Comparison of ENCODE assay signal across 1 cellular context in the genomic region with DNA sequence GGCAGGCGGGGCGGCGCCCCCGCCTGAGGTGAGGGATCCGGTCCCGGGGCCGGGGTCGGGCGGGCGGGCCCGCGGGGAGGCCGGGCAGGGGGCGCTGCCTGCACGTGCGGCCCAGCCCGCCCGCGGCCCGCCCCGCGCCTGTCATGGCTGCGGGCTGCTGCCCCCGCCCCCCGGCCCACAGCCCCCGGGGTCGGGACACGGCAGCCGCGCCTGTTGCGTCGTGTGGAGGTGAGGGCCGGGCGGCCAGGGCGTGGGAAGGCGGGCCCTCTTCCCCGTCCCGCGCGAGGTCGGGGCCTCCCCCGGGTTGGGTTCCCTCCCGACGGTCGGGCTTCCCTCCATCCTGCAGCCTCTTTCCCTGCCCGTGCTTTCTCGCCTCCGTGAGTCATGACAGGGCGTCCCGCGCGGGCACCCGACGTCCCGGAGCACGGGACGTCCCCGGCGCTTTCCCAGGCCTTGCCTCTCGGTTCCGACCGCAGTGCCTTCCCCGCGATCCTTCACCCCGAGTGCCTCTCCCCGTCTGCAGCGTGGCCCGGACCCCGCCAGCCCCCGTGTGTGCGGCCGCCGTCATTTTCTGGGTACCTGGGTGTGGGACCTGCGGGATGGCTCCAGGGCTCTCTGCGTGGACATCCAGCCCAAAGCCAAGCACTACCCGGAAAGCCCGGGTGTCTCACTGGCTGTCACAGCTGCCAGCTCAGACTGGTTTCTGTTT.
TF ChIP-seq lines count a peak whose summit lies in the region.

No MANE protein-coding gene starts in this region.

TF ChIP-seq in HepG2, 621 proteins besides CTCF, POLR2A, EP300 and RAD21 (continued from another document and continues in another):
- peak; percentile 82; the same call in 1 of the 2 replicates for TF ChIP-seq ZNF891 (CRISPR knock-in tag; IDR thresholded peaks at IDR 0.05)
- TF ChIP-seq KLF6 (CRISPR knock-in tag; IDR thresholded peaks at IDR 0.05): 0 out of 2 replicates have a peak, but pooled peaks have one; percentile 24
- no peak for TF ChIP-seq TCF12 (IDR thresholded peaks at IDR 0.05)
- no peak for TF ChIP-seq TCF12 (CRISPR knock-in tag; IDR thresholded peaks at IDR 0.05)
- TF ChIP-seq, protein P1, sequence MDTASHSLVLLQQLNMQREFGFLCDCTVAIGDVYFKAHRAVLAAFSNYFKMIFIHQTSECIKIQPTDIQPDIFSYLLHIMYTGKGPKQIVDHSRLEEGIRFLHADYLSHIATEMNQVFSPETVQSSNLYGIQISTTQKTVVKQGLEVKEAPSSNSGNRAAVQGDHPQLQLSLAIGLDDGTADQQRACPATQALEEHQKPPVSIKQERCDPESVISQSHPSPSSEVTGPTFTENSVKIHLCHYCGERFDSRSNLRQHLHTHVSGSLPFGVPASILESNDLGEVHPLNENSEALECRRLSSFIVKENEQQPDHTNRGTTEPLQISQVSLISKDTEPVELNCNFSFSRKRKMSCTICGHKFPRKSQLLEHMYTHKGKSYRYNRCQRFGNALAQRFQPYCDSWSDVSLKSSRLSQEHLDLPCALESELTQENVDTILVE (CRISPR knock-in tag; IDR thresholded peaks at IDR 0.05): no peak; the same call in 1 of the 2 replicates
- no peak for TF ChIP-seq ZNF350 (CRISPR knock-in tag; IDR thresholded peaks at IDR 0.05; ENCODE audit: borderline replicate concordance, low read depth)
- TF ChIP-seq FOXK1 (CRISPR knock-in tag; IDR thresholded peaks at IDR 0.05; ENCODE audit: borderline replicate concordance, low read depth): no peak
- peak; percentile 46; the same call in 1 of the 2 replicates for TF ChIP-seq MXD4 (CRISPR knock-in tag; IDR thresholded peaks at IDR 0.05)
- TF ChIP-seq XRCC5 (optimal IDR thresholded peaks at IDR 0.05; ENCODE audit: low read length): peak; percentile 41
- no peak for TF ChIP-seq JUNB (CRISPR knock-in tag; IDR thresholded peaks at IDR 0.05; ENCODE audit: borderline replicate concordance)
- TF ChIP-seq HDAC1 (CRISPR knock-in tag; IDR thresholded peaks at IDR 0.05): peak; percentile 64
- TF ChIP-seq, protein P2, sequence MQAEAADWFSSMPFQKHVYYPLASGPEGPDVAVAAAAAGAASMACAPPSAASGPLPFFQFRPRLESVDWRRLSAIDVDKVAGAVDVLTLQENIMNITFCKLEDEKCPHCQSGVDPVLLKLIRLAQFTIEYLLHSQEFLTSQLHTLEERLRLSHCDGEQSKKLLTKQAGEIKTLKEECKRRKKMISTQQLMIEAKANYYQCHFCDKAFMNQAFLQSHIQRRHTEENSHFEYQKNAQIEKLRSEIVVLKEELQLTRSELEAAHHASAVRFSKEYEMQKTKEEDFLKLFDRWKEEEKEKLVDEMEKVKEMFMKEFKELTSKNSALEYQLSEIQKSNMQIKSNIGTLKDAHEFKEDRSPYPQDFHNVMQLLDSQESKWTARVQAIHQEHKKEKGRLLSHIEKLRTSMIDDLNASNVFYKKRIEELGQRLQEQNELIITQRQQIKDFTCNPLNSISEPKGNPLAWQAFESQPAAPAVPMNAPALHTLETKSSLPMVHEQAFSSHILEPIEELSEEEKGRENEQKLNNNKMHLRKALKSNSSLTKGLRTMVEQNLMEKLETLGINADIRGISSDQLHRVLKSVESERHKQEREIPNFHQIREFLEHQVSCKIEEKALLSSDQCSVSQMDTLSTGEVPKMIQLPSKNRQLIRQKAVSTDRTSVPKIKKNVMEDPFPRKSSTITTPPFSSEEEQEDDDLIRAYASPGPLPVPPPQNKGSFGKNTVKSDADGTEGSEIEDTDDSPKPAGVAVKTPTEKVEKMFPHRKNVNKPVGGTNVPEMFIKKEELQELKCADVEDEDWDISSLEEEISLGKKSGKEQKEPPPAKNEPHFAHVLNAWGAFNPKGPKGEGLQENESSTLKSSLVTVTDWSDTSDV (CRISPR knock-in tag; IDR thresholded peaks at IDR 0.05): 0 out of 2 replicates have a peak, but pooled peaks have one; percentile 86
- TF ChIP-seq, protein P3, sequence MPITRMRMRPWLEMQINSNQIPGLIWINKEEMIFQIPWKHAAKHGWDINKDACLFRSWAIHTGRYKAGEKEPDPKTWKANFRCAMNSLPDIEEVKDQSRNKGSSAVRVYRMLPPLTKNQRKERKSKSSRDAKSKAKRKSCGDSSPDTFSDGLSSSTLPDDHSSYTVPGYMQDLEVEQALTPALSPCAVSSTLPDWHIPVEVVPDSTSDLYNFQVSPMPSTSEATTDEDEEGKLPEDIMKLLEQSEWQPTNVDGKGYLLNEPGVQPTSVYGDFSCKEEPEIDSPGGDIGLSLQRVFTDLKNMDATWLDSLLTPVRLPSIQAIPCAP (CRISPR knock-in tag; IDR thresholded peaks at IDR 0.05; ENCODE audit: low read depth): 0 out of 2 replicates have a peak, but pooled peaks have one; percentile 72
- TF ChIP-seq YY1 (IDR thresholded peaks at IDR 0.05; ENCODE audit: insufficient read depth, insufficient replicate concordance, low read depth, low read length): peak; percentile 80
- peak; percentile 85; the same call in 1 of the 2 replicates for TF ChIP-seq KMT2A (CRISPR knock-in tag; IDR thresholded peaks at IDR 0.05)
- TF ChIP-seq, protein P4, sequence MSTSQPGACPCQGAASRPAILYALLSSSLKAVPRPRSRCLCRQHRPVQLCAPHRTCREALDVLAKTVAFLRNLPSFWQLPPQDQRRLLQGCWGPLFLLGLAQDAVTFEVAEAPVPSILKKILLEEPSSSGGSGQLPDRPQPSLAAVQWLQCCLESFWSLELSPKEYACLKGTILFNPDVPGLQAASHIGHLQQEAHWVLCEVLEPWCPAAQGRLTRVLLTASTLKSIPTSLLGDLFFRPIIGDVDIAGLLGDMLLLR (CRISPR knock-in tag; IDR thresholded peaks at IDR 0.05): peak; percentile 30; the same call in 1 of the 2 replicates
- TF ChIP-seq FOXO1 (CRISPR knock-in tag; IDR thresholded peaks at IDR 0.05): peak; percentile 37; the same call in 1 of the 2 replicates
- no peak for TF ChIP-seq RNF2 (conservative IDR thresholded peaks at IDR 0.05; ENCODE audit: low read depth)
- TF ChIP-seq ESRRA (CRISPR knock-in tag; IDR thresholded peaks at IDR 0.05; ENCODE audit: low read depth): peak; percentile 38; the same call in 1 of the 2 replicates
- TF ChIP-seq, protein P5, sequence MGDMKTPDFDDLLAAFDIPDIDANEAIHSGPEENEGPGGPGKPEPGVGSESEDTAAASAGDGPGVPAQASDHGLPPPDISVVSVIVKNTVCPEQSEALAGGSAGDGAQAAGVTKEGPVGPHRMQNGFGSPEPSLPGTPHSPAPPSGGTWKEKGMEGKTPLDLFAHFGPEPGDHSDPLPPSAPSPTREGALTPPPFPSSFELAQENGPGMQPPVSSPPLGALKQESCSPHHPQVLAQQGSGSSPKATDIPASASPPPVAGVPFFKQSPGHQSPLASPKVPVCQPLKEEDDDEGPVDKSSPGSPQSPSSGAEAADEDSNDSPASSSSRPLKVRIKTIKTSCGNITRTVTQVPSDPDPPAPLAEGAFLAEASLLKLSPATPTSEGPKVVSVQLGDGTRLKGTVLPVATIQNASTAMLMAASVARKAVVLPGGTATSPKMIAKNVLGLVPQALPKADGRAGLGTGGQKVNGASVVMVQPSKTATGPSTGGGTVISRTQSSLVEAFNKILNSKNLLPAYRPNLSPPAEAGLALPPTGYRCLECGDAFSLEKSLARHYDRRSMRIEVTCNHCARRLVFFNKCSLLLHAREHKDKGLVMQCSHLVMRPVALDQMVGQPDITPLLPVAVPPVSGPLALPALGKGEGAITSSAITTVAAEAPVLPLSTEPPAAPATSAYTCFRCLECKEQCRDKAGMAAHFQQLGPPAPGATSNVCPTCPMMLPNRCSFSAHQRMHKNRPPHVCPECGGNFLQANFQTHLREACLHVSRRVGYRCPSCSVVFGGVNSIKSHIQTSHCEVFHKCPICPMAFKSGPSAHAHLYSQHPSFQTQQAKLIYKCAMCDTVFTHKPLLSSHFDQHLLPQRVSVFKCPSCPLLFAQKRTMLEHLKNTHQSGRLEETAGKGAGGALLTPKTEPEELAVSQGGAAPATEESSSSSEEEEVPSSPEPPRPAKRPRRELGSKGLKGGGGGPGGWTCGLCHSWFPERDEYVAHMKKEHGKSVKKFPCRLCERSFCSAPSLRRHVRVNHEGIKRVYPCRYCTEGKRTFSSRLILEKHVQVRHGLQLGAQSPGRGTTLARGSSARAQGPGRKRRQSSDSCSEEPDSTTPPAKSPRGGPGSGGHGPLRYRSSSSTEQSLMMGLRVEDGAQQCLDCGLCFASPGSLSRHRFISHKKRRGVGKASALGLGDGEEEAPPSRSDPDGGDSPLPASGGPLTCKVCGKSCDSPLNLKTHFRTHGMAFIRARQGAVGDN (CRISPR knock-in tag; IDR thresholded peaks at IDR 0.05): peak; percentile 77
- 0 out of 2 replicates have a peak, but pooled peaks have one; percentile 31 for TF ChIP-seq ZNF121 (CRISPR knock-in tag; IDR thresholded peaks at IDR 0.05)
- TF ChIP-seq ZNF577 (CRISPR knock-in tag; IDR thresholded peaks at IDR 0.05; ENCODE audit: borderline replicate concordance, low read depth): no peak
- TF ChIP-seq SKI (IDR thresholded peaks at IDR 0.05; ENCODE audit: partially characterized antibody): peak; percentile 25
- TF ChIP-seq ZNF724P (CRISPR knock-in tag; IDR thresholded peaks at IDR 0.05; ENCODE audit: borderline replicate concordance): peak; percentile 79
- TF ChIP-seq SIN3A (IDR thresholded peaks at IDR 0.05; ENCODE audit: borderline replicate concordance, low read depth, low read length): peak; percentile 28; the same call in 1 of the 2 replicates
- TF ChIP-seq RORA (CRISPR knock-in tag; IDR thresholded peaks at IDR 0.05): no peak
- no peak for TF ChIP-seq ATF7 (IDR thresholded peaks at IDR 0.05)
- 0 out of 2 replicates have a peak, but pooled peaks have one; percentile 47 for TF ChIP-seq ATF7 (CRISPR knock-in tag; IDR thresholded peaks at IDR 0.05)
- TF ChIP-seq HNRNPL (IDR thresholded peaks at IDR 0.05; ENCODE audit: low read depth, low read length): 0 out of 2 replicates have a peak, but pooled peaks have one; percentile 40
- peak; percentile 38; the same call in 1 of the 2 replicates for TF ChIP-seq ATF7-NPFF (CRISPR knock-in tag; IDR thresholded peaks at IDR 0.05; ENCODE audit: low read depth)
- TF ChIP-seq ZNF674 (CRISPR knock-in tag; IDR thresholded peaks at IDR 0.05; ENCODE audit: low read depth): no peak
- TF ChIP-seq NCOA2 (CRISPR knock-in tag; IDR thresholded peaks at IDR 0.05): 0 out of 2 replicates have a peak, but pooled peaks have one; percentile 15
- peak; percentile 14; the same call in 1 of the 2 replicates for TF ChIP-seq ELF3 (CRISPR knock-in tag; IDR thresholded peaks at IDR 0.05)
- peak; percentile 48; the same call in 1 of the 2 replicates for TF ChIP-seq AKAP8 (CRISPR knock-in tag; IDR thresholded peaks at IDR 0.05)
- TF ChIP-seq GLI4 (CRISPR knock-in tag; IDR thresholded peaks at IDR 0.05; ENCODE audit: borderline replicate concordance): no peak
- TF ChIP-seq, protein P6, sequence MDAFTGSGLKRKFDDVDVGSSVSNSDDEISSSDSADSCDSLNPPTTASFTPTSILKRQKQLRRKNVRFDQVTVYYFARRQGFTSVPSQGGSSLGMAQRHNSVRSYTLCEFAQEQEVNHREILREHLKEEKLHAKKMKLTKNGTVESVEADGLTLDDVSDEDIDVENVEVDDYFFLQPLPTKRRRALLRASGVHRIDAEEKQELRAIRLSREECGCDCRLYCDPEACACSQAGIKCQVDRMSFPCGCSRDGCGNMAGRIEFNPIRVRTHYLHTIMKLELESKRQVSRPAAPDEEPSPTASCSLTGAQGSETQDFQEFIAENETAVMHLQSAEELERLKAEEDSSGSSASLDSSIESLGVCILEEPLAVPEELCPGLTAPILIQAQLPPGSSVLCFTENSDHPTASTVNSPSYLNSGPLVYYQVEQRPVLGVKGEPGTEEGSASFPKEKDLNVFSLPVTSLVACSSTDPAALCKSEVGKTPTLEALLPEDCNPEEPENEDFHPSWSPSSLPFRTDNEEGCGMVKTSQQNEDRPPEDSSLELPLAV (CRISPR knock-in tag; conservative IDR thresholded peaks at IDR 0.05; ENCODE audit: low read depth): no peak
- TF ChIP-seq AGO2 (optimal IDR thresholded peaks at IDR 0.05; ENCODE audit: low read depth, low read length): peak; percentile 80
- TF ChIP-seq ZNF749 (CRISPR knock-in tag; IDR thresholded peaks at IDR 0.05; ENCODE audit: borderline replicate concordance): 0 out of 2 replicates have a peak, but pooled peaks have one; percentile 51
- TF ChIP-seq FOXA3 (CRISPR knock-in tag; IDR thresholded peaks at IDR 0.05): no peak
- TF ChIP-seq, protein P7, sequence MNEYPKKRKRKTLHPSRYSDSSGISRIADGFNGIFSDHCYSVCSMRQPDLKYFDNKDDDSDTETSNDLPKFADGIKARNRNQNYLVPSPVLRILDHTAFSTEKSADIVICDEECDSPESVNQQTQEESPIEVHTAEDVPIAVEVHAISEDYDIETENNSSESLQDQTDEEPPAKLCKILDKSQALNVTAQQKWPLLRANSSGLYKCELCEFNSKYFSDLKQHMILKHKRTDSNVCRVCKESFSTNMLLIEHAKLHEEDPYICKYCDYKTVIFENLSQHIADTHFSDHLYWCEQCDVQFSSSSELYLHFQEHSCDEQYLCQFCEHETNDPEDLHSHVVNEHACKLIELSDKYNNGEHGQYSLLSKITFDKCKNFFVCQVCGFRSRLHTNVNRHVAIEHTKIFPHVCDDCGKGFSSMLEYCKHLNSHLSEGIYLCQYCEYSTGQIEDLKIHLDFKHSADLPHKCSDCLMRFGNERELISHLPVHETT (CRISPR knock-in tag; conservative IDR thresholded peaks at IDR 0.05): no peak
- peak; percentile 34; the same call in 1 of the 2 replicates for TF ChIP-seq ZNF160 (CRISPR knock-in tag; IDR thresholded peaks at IDR 0.05)
- no peak for TF ChIP-seq ZNF766 (CRISPR knock-in tag; IDR thresholded peaks at IDR 0.05; ENCODE audit: borderline replicate concordance)
- peak; percentile 32; the same call in 1 of the 2 replicates for TF ChIP-seq ERF (CRISPR knock-in tag; IDR thresholded peaks at IDR 0.05)
- no peak for TF ChIP-seq ZNF569 (CRISPR knock-in tag; IDR thresholded peaks at IDR 0.05; ENCODE audit: borderline replicate concordance)
- peak; percentile 27; the same call in 1 of the 2 replicates for TF ChIP-seq PHF21A (CRISPR knock-in tag; IDR thresholded peaks at IDR 0.05)
- TF ChIP-seq ZNF33B (CRISPR knock-in tag; IDR thresholded peaks at IDR 0.05): no peak
